In genomic region chr7:150986099-150986512, GRCh38 we compare ENCODE assay signal across 8 cellular contexts. TPM values are rescaled to one million over a fixed set of nuclear protein-coding genes. Genes with fewer than 3 reads are reported as not detected.
A peak's percentile ranks its signal among the peaks of the same experiment; 100 is the strongest.
DNase-seq lines count a peak whose midpoint lies in the region; ATAC-seq and TF ChIP-seq lines count a peak whose summit lies in the region.

No MANE protein-coding gene starts in this region.

- no peak overlapping the region for H3K4me3 ChIP-seq in HL-60 (replicated peaks; ENCODE audit: insufficient read depth, low read length)

- peaks cover 24% of the 10 kb centered on the region for H3K27me3 ChIP-seq in HL-60 (ENCODE audit: insufficient read depth, poor library complexity, severe bottlenecking)

- TF ChIP-seq CTCF in HL-60 (IDR thresholded peaks at IDR 0.05; ENCODE audit: insufficient read depth, low read length): peak; percentile 53

- no peak overlapping the region for H3K27ac ChIP-seq in HL-60 (replicated peaks)

- intact Hi-C loops in head of caudate nucleus (cut with DNase I): loop anchor here (2.0 kb wide), 1 partner anchor 87 kb away; no protein-coding TSS in a partner anchor

- DNase-seq in D341Med (ENCODE audit: low spot score) (peak; percentile 79), HL-60 (ENCODE audit: low read depth in 1 of 2, low spot score in 1 of 2) (peak in 1 of 2 experiments; percentile 57), OCI-M1 (lab: John Stamatoyannopoulos, UW) (peak; percentile 67), head of caudate nucleus (peak in 40 of 42 donors; percentile 60 to 91 (median 78)), renal cortical epithelial cell (ENCODE audit: low read depth) (peak; percentile 17)
- DNase-seq in activated T-helper 9 cell treated with anti-CD3 and anti-CD28 coated beads, Interleukin-2, amount 50 U/mL, for 16 hours (ENCODE audit: low read depth): peak; percentile 37

- ATAC-seq in HG03095 (IDR thresholded peaks at IDR 0.05; ENCODE audit: unreplicated experiment) (no peak), GM21717 (IDR thresholded peaks at IDR 0.05; ENCODE audit: unreplicated experiment) (no peak)

RNA-seq across cellular contexts. Expression of gene NOS3, which starts 4.7 kb away (rescaled TPM):
- total RNA-seq in renal cortical epithelial cell: 0.15 and 0.35 TPM in 2 replicates

RNA-seq across cellular contexts. Expression of gene KCNH2, which starts 8.0 kb away (rescaled TPM):
- total RNA-seq in renal cortical epithelial cell: 1.2 and 2.3 TPM in 2 replicates

RNA-seq across cellular contexts. Expression of gene ATG9B, which starts 38.2 kb away (rescaled TPM):
- total RNA-seq in renal cortical epithelial cell: 0.10 TPM in 1 of 2 replicates, not detected in the other

RNA-seq across cellular contexts. Expression of gene ABCB8, which starts 42.1 kb away (rescaled TPM):
- total RNA-seq in renal cortical epithelial cell: 31.0 and 43.4 TPM in 2 replicates
